In the genomic region with DNA sequence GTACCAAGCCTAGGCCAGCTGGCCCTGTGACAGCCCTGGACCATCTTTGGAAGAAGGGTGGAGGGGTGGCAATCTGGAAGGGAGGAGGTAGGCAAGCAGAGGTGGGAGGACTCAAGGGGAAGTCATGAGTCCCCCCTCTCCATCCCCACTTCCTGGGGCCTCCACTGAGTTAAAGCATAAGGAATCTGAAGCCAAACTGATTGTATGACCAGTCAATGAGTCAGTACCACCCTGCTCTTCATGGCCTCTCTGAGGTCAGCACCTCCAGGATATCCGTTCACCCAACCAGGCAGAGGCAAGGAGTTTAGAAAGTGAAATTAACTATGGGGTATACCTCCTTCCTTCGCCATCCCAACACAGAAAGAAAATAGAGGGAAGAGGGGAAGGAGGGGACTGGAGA, we compare ENCODE assay signal across 16 cellular contexts.
DNase-seq lines count a peak whose midpoint lies in the region; ATAC-seq, FAIRE-seq and TF ChIP-seq lines count a peak whose summit lies in the region.
"Had no signal": no experiment of that assay in that cellular context is flagged by ENCODE, and none has a peak within 500 bp of the region (broad histone marks: within the 10 kb centered on the region; RNA-seq: fewer than 3 reads in every experiment).

No MANE protein-coding gene starts in this region.

- TF ChIP-seq CTCF in A549 (IDR thresholded peaks at IDR 0.05): no peak
- TF ChIP-seq CTCF in VCaP (conservative IDR thresholded peaks at IDR 0.05): no peak
- no peak for TF ChIP-seq CTCF in body of pancreas (IDR thresholded peaks at IDR 0.05)

- no peaks in the 10 kb centered on the region for H3K36me3 ChIP-seq in body of pancreas (replicated peaks in 1 of 2; ENCODE audit: insufficient read depth in 1 of 2, low read depth in 2 of 2)
- H3K36me3 ChIP-seq: prostate gland, SJCRH30 had no signal

- peak; percentile 86 for FAIRE-seq in A549 (lab: Jason Lieb, UNC)

- POLR2A ChIA-PET in A549 (lab: Yijun Ruan, JAX): interaction anchor here (1.3 kb wide), 1 partner anchor 10 kb away, joined by 5 read pairs; no protein-coding TSS in a partner anchor

- TF ChIP-seq POLR2A in A549 (IDR thresholded peaks at IDR 0.05; ENCODE audit: low read length) (no peak), body of pancreas (IDR thresholded peaks at IDR 0.05) (no peak)

- WGBS in A549 (ENCODE audit: missing lambda C conversion rate): 29% methylated on average over 2 of the region's 2 CpGs
- 89 to 94% methylated on average over 2 of the region's 2 CpGs for WGBS in body of pancreas, 2 donors

- peak in 1 of 2 experiments; percentile 41; a peak in 2 of 5 replicates for TF ChIP-seq EP300 in A549 (IDR thresholded peaks at IDR 0.05)

- CTCF ChIA-PET in A549 (lab: Yijun Ruan, JAX): interaction anchor here (0.9 to 2.6 kb wide), 7 partner anchors 11 to 146 kb away, joined by 3 to 14 read pairs (median 3); no protein-coding TSS in a partner anchor

- DNase-seq in A549 (ENCODE audit: low read depth in 1 of 2, low spot score in 1 of 2) (peak; percentile 72 to 74), HS-27A (ENCODE audit: low read depth) (peak; percentile 69), glomerular endothelial cell (ENCODE audit: extremely low read depth, low read depth, low spot score) (peak; percentile 58), NCI-H82 (lab: John Stamatoyannopoulos, UW) (no peak), body of pancreas (no peak), germinal center (ENCODE audit: low spot score) (no peak), NCI-H2196 (lab: John Stamatoyannopoulos, UW; ENCODE audit: unreplicated experiment) (no peak)
- DNase-seq: activated CD4-positive, alpha-beta T cell treated with anti-CD3 and anti-CD28 coated beads for 36 hours; AML-193; glutamatergic neuron; KG1; NCI-H446 treated with DMSO at 0.1 percent for 48 hours had no signal

- H3K4me1 ChIP-seq in A549: peaks cover 85% of the 10 kb centered on the region
- H3K4me1 ChIP-seq in body of pancreas: no peaks in the 10 kb centered on the region

- H3K4me2 ChIP-seq in A549: peak overlapping the region; percentile 63

- no peak; a peak in 1 of 5 replicates for TF ChIP-seq RAD21 in A549 (conservative IDR thresholded peaks at IDR 0.05 in 1 of 2, IDR thresholded peaks at IDR 0.05 in 1 of 2)

- intact Hi-C loops in body of pancreas (cut with DNase I): no loop called here

- H3K9me3 ChIP-seq in A549 (no peaks in the 10 kb centered on the region), body of pancreas (no peaks in the 10 kb centered on the region)
- H3K9me3 ChIP-seq: prostate gland, SJCRH30 had no signal

- ATAC-seq in A549 (peak; percentile 26 to 58; a peak in 4 of 6 replicates), body of pancreas (no peak)
- ATAC-seq: activated CD4-positive, alpha-beta T cell treated with anti-CD3 and anti-CD28 coated beads for 36 hours had no signal

- H3K4me3 ChIP-seq in A549 (no peak overlapping the region), body of pancreas (no peak overlapping the region)
- H3K4me3 ChIP-seq: lung, prostate gland, SJCRH30 had no signal

- H3K27ac ChIP-seq in A549: peak overlapping the region; percentile 76 to 85
- H3K27ac ChIP-seq in VCaP: peak overlapping the region; percentile 91
- H3K27ac ChIP-seq in body of pancreas: no peak overlapping the region

- no peaks in the 10 kb centered on the region for H3K27me3 ChIP-seq in body of pancreas
- H3K27me3 ChIP-seq: SJCRH30 had no signal

TF ChIP-seq in A549, 52 proteins besides CTCF, POLR2A, EP300 and RAD21 (continues in another document):
- TF ChIP-seq NPAS2 (CRISPR knock-in tag; IDR thresholded peaks at IDR 0.05; ENCODE audit: borderline replicate concordance) (no peak), FOSL2 (IDR thresholded peaks at IDR 0.05) (peak; percentile 80), FOSL2 (CRISPR knock-in tag; IDR thresholded peaks at IDR 0.05) (peak; percentile 79), GATA3 (IDR thresholded peaks at IDR 0.05; ENCODE audit: borderline replicate concordance) (peak; percentile 23; the same call in 1 of the 2 replicates), MAZ (IDR thresholded peaks at IDR 0.05; ENCODE audit: borderline replicate concordance, low read depth, low read length) (no peak), RARB (CRISPR knock-in tag; IDR thresholded peaks at IDR 0.05) (no peak), MAX (IDR thresholded peaks at IDR 0.05) (peak; percentile 61; the same call in 1 of the 2 replicates), POLR2AphosphoS2 (conservative IDR thresholded peaks at IDR 0.05; ENCODE audit: low read length) (no peak), SREBF2 (IDR thresholded peaks at IDR 0.05) (no peak), FOXS1 (CRISPR knock-in tag; IDR thresholded peaks at IDR 0.05) (no peak), HOXB5 (CRISPR knock-in tag; IDR thresholded peaks at IDR 0.05) (no peak), HOXB13 (CRISPR knock-in tag; IDR thresholded peaks at IDR 0.05; ENCODE audit: low read depth) (no peak), ESRRA (IDR thresholded peaks at IDR 0.05; ENCODE audit: borderline replicate concordance, low read length) (no peak), PHF8 (IDR thresholded peaks at IDR 0.05; ENCODE audit: borderline replicate concordance, low read depth) (no peak), JUN (IDR thresholded peaks at IDR 0.05) (peak; percentile 44 to 48; a peak in 1 of 5 replicates), HOXA7 (CRISPR knock-in tag; IDR thresholded peaks at IDR 0.05) (no peak), MAFK (IDR thresholded peaks at IDR 0.05; ENCODE audit: partially characterized antibody) (no peak), FOSB (CRISPR knock-in tag; IDR thresholded peaks at IDR 0.05) (peak; percentile 46; the same call in 1 of the 2 replicates), NFE2L2 (conservative IDR thresholded peaks at IDR 0.05; ENCODE audit: low read length) (no peak), BHLHE40 (IDR thresholded peaks at IDR 0.05; ENCODE audit: low read depth, low read length) (no peak), EHMT2 (IDR thresholded peaks at IDR 0.05; ENCODE audit: low read depth) (no peak), USF2 (IDR thresholded peaks at IDR 0.05) (no peak), JUNB (IDR thresholded peaks at IDR 0.05) (peak; percentile 88), MYC (IDR thresholded peaks at IDR 0.05; ENCODE audit: borderline replicate concordance, low read length) (no peak), EHF (CRISPR knock-in tag; IDR thresholded peaks at IDR 0.05) (no peak), ZSCAN20 (CRISPR knock-in tag; IDR thresholded peaks at IDR 0.05) (no peak), SMC3 (IDR thresholded peaks at IDR 0.05) (no peak)
- TF ChIP-seq, protein P1, sequence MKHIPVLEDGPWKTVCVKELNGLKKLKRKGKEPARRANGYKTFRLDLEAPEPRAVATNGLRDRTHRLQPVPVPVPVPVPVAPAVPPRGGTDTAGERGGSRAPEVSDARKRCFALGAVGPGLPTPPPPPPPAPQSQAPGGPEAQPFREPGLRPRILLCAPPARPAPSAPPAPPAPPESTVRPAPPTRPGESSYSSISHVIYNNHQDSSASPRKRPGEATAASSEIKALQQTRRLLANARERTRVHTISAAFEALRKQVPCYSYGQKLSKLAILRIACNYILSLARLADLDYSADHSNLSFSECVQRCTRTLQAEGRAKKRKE (CRISPR knock-in tag; IDR thresholded peaks at IDR 0.05; ENCODE audit: low read depth): peak; percentile 77; the same call in 1 of the 2 replicates
- TF ChIP-seq, protein P2, sequence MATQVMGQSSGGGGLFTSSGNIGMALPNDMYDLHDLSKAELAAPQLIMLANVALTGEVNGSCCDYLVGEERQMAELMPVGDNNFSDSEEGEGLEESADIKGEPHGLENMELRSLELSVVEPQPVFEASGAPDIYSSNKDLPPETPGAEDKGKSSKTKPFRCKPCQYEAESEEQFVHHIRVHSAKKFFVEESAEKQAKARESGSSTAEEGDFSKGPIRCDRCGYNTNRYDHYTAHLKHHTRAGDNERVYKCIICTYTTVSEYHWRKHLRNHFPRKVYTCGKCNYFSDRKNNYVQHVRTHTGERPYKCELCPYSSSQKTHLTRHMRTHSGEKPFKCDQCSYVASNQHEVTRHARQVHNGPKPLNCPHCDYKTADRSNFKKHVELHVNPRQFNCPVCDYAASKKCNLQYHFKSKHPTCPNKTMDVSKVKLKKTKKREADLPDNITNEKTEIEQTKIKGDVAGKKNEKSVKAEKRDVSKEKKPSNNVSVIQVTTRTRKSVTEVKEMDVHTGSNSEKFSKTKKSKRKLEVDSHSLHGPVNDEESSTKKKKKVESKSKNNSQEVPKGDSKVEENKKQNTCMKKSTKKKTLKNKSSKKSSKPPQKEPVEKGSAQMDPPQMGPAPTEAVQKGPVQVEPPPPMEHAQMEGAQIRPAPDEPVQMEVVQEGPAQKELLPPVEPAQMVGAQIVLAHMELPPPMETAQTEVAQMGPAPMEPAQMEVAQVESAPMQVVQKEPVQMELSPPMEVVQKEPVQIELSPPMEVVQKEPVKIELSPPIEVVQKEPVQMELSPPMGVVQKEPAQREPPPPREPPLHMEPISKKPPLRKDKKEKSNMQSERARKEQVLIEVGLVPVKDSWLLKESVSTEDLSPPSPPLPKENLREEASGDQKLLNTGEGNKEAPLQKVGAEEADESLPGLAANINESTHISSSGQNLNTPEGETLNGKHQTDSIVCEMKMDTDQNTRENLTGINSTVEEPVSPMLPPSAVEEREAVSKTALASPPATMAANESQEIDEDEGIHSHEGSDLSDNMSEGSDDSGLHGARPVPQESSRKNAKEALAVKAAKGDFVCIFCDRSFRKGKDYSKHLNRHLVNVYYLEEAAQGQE (IDR thresholded peaks at IDR 0.05): no peak

Comparison
In these comparisons a context has a peak if more than half of its experiments do, and no peak if none do; other contexts are left out.
1. DNase-seq: peak in A549 (2 of 2), HS-27A (single experiment) and glomerular endothelial cell (single experiment); none in NCI-H82 (single experiment), body of pancreas (0 of 4), germinal center (single experiment) and NCI-H2196 (single experiment).
2. H3K27ac ChIP-seq: peak in A549 (2 of 2) and VCaP (single experiment); none in body of pancreas (0 of 4).